Comparison of ENCODE assay signal across 9 cellular contexts in the genomic region with DNA sequence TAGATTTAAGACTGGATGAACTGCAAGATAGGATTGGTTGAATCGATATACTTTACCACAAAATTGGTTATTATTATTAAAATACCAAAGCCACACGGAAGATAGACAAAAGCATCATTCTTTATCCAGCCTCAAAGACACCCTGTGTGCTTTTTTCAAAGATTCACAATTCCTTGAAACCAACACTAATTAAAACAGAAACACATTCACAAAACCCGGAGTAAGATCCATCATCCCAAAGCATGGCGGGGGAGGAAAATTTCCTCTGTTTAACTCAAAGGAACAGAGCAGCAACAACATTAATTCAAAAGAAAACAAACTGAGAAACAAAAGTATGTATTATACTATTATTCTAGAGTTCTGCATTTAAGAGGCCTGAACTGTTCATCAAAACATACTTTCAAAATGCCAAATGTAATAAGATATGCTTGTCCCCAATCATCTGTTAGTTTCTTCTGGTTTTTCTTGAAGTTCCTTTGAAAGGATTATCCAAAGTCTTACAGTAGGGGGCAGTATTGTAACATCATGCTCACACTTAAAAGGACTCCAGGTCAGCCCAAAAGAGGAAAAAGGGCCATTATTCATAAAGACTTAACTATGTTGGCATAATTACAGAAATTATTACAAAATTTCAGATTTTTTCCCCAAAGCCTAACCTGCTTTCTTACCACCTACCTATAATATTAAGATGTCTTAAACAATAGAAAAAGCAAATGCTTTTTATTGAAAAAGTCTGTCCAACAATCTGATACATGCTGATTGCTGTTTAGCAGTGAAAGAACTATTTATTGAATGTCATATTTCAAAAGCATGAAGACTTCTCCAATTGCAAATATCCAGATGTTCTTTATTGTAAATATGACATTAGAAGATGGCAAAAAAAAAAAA.
DNase-seq lines count a peak whose midpoint lies in the region; ATAC-seq and TF ChIP-seq lines count a peak whose summit lies in the region.
"Had no signal": no experiment of that assay in that cellular context is flagged by ENCODE, and none has a peak within 500 bp of the region (broad histone marks: within the 10 kb centered on the region; RNA-seq: fewer than 3 reads in every experiment).

No MANE protein-coding gene starts in this region.

- H3K36me3 Mint-ChIP-seq in CD4-positive, alpha-beta memory T cell = no peaks in the 10 kb centered on the region
- no peaks in the 10 kb centered on the region for H3K36me3 Mint-ChIP-seq in neural progenitor cell

- H3K27ac Mint-ChIP-seq in CD4-positive, alpha-beta memory T cell = no peak overlapping the region
- no peak overlapping the region for H3K27ac Mint-ChIP-seq in neural progenitor cell

- H3K4me1 ChIP-seq in CD4-positive, alpha-beta memory T cell (ENCODE audit: insufficient read depth, low read length) = no peaks in the 10 kb centered on the region
- H3K4me1 ChIP-seq in neural progenitor cell = peaks cover 6% of the 10 kb centered on the region

- no peaks in the 10 kb centered on the region for H4K20me1 ChIP-seq in neural progenitor cell (ENCODE audit: low read depth)

- H3K4me3 ChIP-seq in CD4-positive, alpha-beta memory T cell (ENCODE audit: low read length in 2 of 2) = no peak overlapping the region
- H3K4me3 ChIP-seq in fibroblast of mammary gland (ENCODE audit: control insufficient read depth, low read depth, low read length) (no peak overlapping the region), neural progenitor cell (no peak overlapping the region)
- H3K4me3 ChIP-seq: skin epidermis had no signal

- no peak overlapping the region for H3K4me3 Mint-ChIP-seq in CD4-positive, alpha-beta memory T cell
- H3K4me3 Mint-ChIP-seq in neural progenitor cell = no peak overlapping the region

- intact Hi-C loops in CD4-positive, alpha-beta memory T cell (cut with micrococcal nuclease) = loop anchor here (1.0 to 10.0 kb wide), 4 partner anchors 218 to 1037 kb away; no protein-coding TSS in a partner anchor

- POLR2A ChIA-PET in CD4-positive, alpha-beta memory T cell (lab: Charles Lee; ENCODE audit: partially characterized antibody) = no interaction called here

- no peak overlapping the region for H3K4me2 ChIP-seq in neural progenitor cell

- no peaks in the 10 kb centered on the region for H3K36me3 ChIP-seq in CD4-positive, alpha-beta memory T cell (ENCODE audit: insufficient read depth, low read length)
- no peaks in the 10 kb centered on the region for H3K36me3 ChIP-seq in neural progenitor cell

- no peaks in the 10 kb centered on the region for H3K9me3 ChIP-seq in CD4-positive, alpha-beta memory T cell (ENCODE audit: control insufficient read depth in 1 of 2, low read length in 2 of 2)
- no peaks in the 10 kb centered on the region for H3K9me3 ChIP-seq in neural progenitor cell (ENCODE audit: low read depth)

- H3K9me3 Mint-ChIP-seq in CD4-positive, alpha-beta memory T cell = peaks cover 0 to 1% (median 0%) of the 10 kb centered on the region in 8 donors
- no peaks in the 10 kb centered on the region for H3K9me3 Mint-ChIP-seq in neural progenitor cell

- H3K27ac ChIP-seq in CD4-positive, alpha-beta memory T cell (ENCODE audit: low read depth, low read length) = no peak overlapping the region
- H3K27ac ChIP-seq in neural progenitor cell = no peak overlapping the region

- H3K9ac ChIP-seq in neural progenitor cell = no peak overlapping the region

- no peaks in the 10 kb centered on the region for H3K79me2 ChIP-seq in neural progenitor cell (ENCODE audit: low read depth)

- no peaks in the 10 kb centered on the region for H3F3A ChIP-seq in neural progenitor cell (ENCODE audit: low read depth)

- no peaks in the 10 kb centered on the region for H3K27me3 ChIP-seq in CD4-positive, alpha-beta memory T cell (ENCODE audit: insufficient read depth, low read length)
- no peaks in the 10 kb centered on the region for H3K27me3 ChIP-seq in neural progenitor cell

- ATAC-seq in GM19397 (IDR thresholded peaks at IDR 0.05; ENCODE audit: unreplicated experiment) (peak; percentile 53), GM19328 (IDR thresholded peaks at IDR 0.05; ENCODE audit: unreplicated experiment) (no peak), HG03457 (IDR thresholded peaks at IDR 0.05; ENCODE audit: unreplicated experiment) (no peak)

- peaks cover 0 to 2% (median 0%) of the 10 kb centered on the region in 4 donors for H3K4me1 Mint-ChIP-seq in CD4-positive, alpha-beta memory T cell
- peaks cover 13% of the 10 kb centered on the region for H3K4me1 Mint-ChIP-seq in neural progenitor cell

- CTCF ChIA-PET in CD4-positive, alpha-beta memory T cell (lab: Charles Lee; ENCODE audit: partially characterized antibody) = interaction anchor here (0.7 to 3.8 kb wide), 8 partner anchors 9 to 1039 kb away, joined by 3 to 29 read pairs (median 4); no protein-coding TSS in a partner anchor

- no peaks in the 10 kb centered on the region for H3K27me3 Mint-ChIP-seq in CD4-positive, alpha-beta memory T cell
- H3K27me3 Mint-ChIP-seq in neural progenitor cell (ENCODE audit: insufficient read depth, low read depth) = no peaks in the 10 kb centered on the region

- peak in 4 of 5 donors; percentile 37 to 55 (median 52) for DNase-seq in CD4-positive, alpha-beta memory T cell
- peak; percentile 55 for DNase-seq in NCI-H1048 (lab: John Stamatoyannopoulos, UW)
- peak; percentile 62 for DNase-seq in SHP77 treated with DMSO at 0.1 percent for 48 hours (lab: John Stamatoyannopoulos, UW)
- DNase-seq in fibroblast of mammary gland (ENCODE audit: low read depth) = peak; percentile 90
- peak; percentile 75 for DNase-seq in neural progenitor cell (ENCODE audit: low spot score)

- peak; percentile 75 for TF ChIP-seq CTCF in fibroblast of mammary gland (conservative IDR thresholded peaks at IDR 0.05; ENCODE audit: control insufficient read depth, insufficient read depth, low read depth, low read length)
- peak; percentile 90 for TF ChIP-seq CTCF in neural progenitor cell (IDR thresholded peaks at IDR 0.05)

- H2AFZ ChIP-seq in neural progenitor cell (replicated peaks) = no peak overlapping the region
